1 cellular context compared by ENCODE assay signal in the genomic region with DNA sequence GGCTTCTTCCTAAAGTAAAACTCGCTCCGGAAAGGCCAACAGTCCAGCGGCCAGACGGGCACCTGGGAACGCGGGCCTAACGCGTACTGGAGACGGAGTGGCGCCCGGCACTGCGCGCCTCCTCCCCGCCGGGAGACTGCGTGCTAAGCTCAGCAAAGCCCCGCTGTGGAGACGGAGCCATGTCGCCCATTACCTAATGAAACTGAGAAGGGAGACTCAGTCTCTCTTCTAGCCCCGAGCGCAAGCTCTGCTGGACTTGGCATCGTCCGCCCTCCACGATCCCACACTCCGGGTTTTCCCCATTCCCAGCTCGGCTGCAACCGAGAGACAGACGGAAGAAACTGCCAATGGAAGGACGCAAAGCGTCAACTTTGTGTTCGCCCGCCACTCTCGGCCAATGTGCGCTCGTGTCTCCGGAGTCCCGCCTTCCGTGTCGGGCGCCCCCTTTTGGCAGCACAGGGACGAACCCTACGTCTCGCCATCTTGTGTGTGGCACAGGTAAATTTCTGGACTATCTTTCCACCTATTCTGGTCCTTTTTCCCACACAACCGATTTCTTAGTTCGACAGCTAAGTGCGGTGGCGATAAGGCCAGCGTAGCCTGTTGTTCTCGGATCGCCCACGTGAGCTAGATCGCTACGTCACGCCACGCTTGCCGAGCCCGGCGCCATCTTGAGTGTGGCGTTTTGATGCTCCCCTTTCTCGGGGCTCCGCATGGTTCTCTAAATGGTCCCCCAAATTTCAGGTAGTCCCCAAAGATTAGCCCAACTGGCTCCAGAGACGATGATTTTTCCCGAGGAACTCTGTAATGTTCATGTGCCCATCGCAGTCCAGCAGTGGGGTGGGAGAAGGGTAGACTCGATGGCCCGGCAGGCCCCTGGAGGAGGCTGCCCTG.
TF ChIP-seq lines count a peak whose summit lies in the region.

No MANE protein-coding gene starts in this region.

TF ChIP-seq in K562, 482 proteins besides CTCF, POLR2A, EP300 and RAD21 (continued from another document and continues in another):
- TF ChIP-seq, protein P1, sequence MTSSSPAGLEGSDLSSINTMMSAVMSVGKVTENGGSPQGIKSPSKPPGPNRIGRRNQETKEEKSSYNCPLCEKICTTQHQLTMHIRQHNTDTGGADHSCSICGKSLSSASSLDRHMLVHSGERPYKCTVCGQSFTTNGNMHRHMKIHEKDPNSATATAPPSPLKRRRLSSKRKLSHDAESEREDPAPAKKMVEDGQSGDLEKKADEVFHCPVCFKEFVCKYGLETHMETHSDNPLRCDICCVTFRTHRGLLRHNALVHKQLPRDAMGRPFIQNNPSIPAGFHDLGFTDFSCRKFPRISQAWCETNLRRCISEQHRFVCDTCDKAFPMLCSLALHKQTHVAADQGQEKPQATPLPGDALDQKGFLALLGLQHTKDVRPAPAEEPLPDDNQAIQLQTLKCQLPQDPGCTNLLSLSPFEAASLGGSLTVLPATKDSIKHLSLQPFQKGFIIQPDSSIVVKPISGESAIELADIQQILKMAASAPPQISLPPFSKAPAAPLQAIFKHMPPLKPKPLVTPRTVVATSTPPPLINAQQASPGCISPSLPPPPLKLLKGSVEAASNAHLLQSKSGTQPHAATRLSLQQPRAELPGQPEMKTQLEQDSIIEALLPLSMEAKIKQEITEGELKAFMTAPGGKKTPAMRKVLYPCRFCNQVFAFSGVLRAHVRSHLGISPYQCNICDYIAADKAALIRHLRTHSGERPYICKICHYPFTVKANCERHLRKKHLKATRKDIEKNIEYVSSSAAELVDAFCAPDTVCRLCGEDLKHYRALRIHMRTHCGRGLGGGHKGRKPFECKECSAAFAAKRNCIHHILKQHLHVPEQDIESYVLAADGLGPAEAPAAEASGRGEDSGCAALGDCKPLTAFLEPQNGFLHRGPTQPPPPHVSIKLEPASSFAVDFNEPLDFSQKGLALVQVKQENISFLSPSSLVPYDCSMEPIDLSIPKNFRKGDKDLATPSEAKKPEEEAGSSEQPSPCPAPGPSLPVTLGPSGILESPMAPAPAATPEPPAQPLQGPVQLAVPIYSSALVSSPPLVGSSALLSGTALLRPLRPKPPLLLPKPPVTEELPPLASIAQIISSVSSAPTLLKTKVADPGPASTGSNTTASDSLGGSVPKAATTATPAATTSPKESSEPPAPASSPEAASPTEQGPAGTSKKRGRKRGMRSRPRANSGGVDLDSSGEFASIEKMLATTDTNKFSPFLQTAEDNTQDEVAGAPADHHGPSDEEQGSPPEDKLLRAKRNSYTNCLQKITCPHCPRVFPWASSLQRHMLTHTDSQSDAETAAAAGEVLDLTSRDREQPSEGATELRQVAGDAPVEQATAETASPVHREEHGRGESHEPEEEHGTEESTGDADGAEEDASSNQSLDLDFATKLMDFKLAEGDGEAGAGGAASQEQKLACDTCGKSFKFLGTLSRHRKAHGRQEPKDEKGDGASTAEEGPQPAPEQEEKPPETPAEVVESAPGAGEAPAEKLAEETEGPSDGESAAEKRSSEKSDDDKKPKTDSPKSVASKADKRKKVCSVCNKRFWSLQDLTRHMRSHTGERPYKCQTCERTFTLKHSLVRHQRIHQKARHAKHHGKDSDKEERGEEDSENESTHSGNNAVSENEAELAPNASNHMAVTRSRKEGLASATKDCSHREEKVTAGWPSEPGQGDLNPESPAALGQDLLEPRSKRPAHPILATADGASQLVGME (CRISPR knock-in tag; IDR thresholded peaks at IDR 0.05): no peak
- TF ChIP-seq HCFC1 (IDR thresholded peaks at IDR 0.05; ENCODE audit: low read depth, low read length): peak; percentile 95
- no peak for TF ChIP-seq KLF13 (tag; IDR thresholded peaks at IDR 0.05; ENCODE audit: borderline replicate concordance, low read depth)
- TF ChIP-seq, protein P2, sequence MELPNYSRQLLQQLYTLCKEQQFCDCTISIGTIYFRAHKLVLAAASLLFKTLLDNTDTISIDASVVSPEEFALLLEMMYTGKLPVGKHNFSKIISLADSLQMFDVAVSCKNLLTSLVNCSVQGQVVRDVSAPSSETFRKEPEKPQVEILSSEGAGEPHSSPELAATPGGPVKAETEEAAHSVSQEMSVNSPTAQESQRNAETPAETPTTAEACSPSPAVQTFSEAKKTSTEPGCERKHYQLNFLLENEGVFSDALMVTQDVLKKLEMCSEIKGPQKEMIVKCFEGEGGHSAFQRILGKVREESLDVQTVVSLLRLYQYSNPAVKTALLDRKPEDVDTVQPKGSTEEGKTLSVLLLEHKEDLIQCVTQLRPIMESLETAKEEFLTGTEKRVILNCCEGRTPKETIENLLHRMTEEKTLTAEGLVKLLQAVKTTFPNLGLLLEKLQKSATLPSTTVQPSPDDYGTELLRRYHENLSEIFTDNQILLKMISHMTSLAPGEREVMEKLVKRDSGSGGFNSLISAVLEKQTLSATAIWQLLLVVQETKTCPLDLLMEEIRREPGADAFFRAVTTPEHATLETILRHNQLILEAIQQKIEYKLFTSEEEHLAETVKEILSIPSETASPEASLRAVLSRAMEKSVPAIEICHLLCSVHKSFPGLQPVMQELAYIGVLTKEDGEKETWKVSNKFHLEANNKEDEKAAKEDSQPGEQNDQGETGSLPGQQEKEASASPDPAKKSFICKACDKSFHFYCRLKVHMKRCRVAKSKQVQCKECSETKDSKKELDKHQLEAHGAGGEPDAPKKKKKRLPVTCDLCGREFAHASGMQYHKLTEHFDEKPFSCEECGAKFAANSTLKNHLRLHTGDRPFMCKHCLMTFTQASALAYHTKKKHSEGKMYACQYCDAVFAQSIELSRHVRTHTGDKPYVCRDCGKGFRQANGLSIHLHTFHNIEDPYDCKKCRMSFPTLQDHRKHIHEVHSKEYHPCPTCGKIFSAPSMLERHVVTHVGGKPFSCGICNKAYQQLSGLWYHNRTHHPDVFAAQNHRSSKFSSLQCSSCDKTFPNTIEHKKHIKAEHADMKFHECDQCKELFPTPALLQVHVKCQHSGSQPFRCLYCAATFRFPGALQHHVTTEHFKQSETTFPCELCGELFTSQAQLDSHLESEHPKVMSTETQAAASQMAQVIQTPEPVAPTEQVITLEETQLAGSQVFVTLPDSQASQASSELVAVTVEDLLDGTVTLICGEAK (IDR thresholded peaks at IDR 0.05): peak; percentile 38; the same call in 1 of the 2 replicates
- TF ChIP-seq, protein P2 (CRISPR knock-in tag; IDR thresholded peaks at IDR 0.05): no peak
- TF ChIP-seq DPF2 (IDR thresholded peaks at IDR 0.05): no peak
- TF ChIP-seq NFE2L1 (tag; IDR thresholded peaks at IDR 0.05; ENCODE audit: borderline replicate concordance, low read depth): no peak
- TF ChIP-seq, protein P3, sequence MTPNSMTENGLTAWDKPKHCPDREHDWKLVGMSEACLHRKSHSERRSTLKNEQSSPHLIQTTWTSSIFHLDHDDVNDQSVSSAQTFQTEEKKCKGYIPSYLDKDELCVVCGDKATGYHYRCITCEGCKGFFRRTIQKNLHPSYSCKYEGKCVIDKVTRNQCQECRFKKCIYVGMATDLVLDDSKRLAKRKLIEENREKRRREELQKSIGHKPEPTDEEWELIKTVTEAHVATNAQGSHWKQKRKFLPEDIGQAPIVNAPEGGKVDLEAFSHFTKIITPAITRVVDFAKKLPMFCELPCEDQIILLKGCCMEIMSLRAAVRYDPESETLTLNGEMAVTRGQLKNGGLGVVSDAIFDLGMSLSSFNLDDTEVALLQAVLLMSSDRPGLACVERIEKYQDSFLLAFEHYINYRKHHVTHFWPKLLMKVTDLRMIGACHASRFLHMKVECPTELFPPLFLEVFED (CRISPR knock-in tag; conservative IDR thresholded peaks at IDR 0.05): no peak
- TF ChIP-seq, protein P4, sequence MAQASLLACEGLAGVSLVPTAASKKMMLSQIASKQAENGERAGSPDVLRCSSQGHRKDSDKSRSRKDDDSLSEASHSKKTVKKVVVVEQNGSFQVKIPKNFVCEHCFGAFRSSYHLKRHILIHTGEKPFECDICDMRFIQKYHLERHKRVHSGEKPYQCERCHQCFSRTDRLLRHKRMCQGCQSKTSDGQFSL (CRISPR knock-in tag; IDR thresholded peaks at IDR 0.05): no peak
- TF ChIP-seq, protein P4 (tag; IDR thresholded peaks at IDR 0.05): no peak
- no peak for TF ChIP-seq SPI1 (IDR thresholded peaks at IDR 0.05; ENCODE audit: borderline replicate concordance, low read depth, low read length)
- no peak for TF ChIP-seq SIN3A (IDR thresholded peaks at IDR 0.05; ENCODE audit: borderline replicate concordance in 2 of 2, control insufficient read depth in 1 of 2, low read depth in 2 of 2, low read length in 2 of 2)
- TF ChIP-seq PCBP1 (IDR thresholded peaks at IDR 0.05; ENCODE audit: low read depth, low read length, poor library complexity, severe bottlenecking): no peak
- TF ChIP-seq, protein P5, sequence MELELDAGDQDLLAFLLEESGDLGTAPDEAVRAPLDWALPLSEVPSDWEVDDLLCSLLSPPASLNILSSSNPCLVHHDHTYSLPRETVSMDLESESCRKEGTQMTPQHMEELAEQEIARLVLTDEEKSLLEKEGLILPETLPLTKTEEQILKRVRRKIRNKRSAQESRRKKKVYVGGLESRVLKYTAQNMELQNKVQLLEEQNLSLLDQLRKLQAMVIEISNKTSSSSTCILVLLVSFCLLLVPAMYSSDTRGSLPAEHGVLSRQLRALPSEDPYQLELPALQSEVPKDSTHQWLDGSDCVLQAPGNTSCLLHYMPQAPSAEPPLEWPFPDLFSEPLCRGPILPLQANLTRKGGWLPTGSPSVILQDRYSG (tag; conservative IDR thresholded peaks at IDR 0.05; ENCODE audit: low read depth): 0 out of 2 replicates have a peak, but pooled peaks have one; percentile 80
- TF ChIP-seq, protein P6, sequence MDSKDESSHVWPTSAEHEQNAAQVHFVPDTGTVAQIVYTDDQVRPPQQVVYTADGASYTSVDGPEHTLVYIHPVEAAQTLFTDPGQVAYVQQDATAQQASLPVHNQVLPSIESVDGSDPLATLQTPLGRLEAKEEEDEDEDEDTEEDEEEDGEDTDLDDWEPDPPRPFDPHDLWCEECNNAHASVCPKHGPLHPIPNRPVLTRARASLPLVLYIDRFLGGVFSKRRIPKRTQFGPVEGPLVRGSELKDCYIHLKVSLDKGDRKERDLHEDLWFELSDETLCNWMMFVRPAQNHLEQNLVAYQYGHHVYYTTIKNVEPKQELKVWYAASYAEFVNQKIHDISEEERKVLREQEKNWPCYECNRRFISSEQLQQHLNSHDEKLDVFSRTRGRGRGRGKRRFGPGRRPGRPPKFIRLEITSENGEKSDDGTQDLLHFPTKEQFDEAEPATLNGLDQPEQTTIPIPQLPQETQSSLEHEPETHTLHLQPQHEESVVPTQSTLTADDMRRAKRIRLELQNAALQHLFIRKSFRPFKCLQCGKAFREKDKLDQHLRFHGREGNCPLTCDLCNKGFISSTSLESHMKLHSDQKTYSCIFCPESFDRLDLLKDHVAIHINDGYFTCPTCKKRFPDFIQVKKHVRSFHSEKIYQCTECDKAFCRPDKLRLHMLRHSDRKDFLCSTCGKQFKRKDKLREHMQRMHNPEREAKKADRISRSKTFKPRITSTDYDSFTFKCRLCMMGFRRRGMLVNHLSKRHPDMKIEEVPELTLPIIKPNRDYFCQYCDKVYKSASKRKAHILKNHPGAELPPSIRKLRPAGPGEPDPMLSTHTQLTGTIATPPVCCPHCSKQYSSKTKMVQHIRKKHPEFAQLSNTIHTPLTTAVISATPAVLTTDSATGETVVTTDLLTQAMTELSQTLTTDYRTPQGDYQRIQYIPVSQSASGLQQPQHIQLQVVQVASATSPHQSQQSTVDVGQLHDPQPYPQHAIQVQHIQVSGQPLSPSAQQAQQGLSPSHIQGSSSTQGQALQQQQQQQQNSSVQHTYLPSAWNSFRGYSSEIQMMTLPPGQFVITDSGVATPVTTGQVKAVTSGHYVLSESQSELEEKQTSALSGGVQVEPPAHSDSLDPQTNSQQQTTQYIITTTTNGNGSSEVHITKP (IDR thresholded peaks at IDR 0.05; ENCODE audit: partially characterized antibody): no peak
- no peak for TF ChIP-seq DACH1 (IDR thresholded peaks at IDR 0.05; ENCODE audit: partially characterized antibody)
- TF ChIP-seq ZNF668 (CRISPR knock-in tag; IDR thresholded peaks at IDR 0.05): no peak
- TF ChIP-seq, protein P7, sequence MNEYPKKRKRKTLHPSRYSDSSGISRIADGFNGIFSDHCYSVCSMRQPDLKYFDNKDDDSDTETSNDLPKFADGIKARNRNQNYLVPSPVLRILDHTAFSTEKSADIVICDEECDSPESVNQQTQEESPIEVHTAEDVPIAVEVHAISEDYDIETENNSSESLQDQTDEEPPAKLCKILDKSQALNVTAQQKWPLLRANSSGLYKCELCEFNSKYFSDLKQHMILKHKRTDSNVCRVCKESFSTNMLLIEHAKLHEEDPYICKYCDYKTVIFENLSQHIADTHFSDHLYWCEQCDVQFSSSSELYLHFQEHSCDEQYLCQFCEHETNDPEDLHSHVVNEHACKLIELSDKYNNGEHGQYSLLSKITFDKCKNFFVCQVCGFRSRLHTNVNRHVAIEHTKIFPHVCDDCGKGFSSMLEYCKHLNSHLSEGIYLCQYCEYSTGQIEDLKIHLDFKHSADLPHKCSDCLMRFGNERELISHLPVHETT (CRISPR knock-in tag; conservative IDR thresholded peaks at IDR 0.05 in 1 of 2, IDR thresholded peaks at IDR 0.05 in 1 of 2): no peak; a peak in 1 of 4 replicates
